Comparison of ENCODE assay signal across 8 cellular contexts in the genomic region with DNA sequence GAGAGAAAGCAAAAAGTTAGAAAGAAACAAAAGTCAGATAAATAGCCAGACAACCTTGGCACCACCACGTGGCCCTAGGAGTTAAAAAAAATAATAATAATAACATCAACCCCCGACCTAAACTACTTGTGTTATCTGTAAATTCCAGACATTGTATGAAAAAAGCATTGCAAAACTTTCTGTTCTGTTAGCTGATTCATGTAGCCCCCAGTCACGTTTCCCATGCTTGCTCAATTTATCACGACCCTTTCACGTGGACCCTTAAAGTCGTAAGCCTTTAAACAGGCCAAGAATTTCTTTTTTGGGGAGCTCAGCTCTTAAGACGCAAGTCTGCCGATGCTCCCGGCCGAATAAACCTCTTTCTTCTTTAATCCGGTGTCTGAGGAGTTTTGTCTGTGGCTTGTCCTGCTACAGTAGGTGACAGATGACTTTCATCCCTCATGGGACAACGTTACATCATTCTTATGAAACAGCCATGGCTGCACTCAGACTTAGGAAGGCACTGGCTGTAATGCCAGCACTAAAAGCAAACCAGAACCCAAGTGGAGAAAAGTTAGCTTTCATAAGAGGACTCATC. TPM values are rescaled to one million over a fixed set of nuclear protein-coding genes. Genes with fewer than 3 reads are reported as not detected.
A peak's percentile ranks its signal among the peaks of the same experiment; 100 is the strongest.
DNase-seq lines count a peak whose midpoint lies in the region; ATAC-seq and TF ChIP-seq lines count a peak whose summit lies in the region.

No MANE protein-coding gene starts in this region.

- WGBS in thymus, result 47% methylated on average over 12 of the region's 12 CpGs

- H3K9me3 ChIP-seq in left lung, result no peaks in the 10 kb centered on the region
- H3K9me3 ChIP-seq in thymus (ENCODE audit: control insufficient read depth), result no peaks in the 10 kb centered on the region

- in situ Hi-C loops in brain microvascular endothelial cell (cut with HindIII; ENCODE audit: low pct_ligation_motif_present, low sequenced_read_pairs), result no loop called here

- H3K36me3 ChIP-seq in brain microvascular endothelial cell (replicated peaks) (no peaks in the 10 kb centered on the region), left lung (no peaks in the 10 kb centered on the region), thymus (ENCODE audit: control insufficient read depth, insufficient read depth) (no peaks in the 10 kb centered on the region)

- peak; percentile 25 for ATAC-seq in HG02678 (IDR thresholded peaks at IDR 0.05; ENCODE audit: unreplicated experiment)
- ATAC-seq in left lung, result peak; percentile 30

- intact Hi-C loops in left lung (cut with DNase I), result no loop called here

- no peaks in the 10 kb centered on the region for H3K27me3 ChIP-seq in brain microvascular endothelial cell (replicated peaks)
- no peaks in the 10 kb centered on the region for H3K27me3 ChIP-seq in left lung
- no peaks in the 10 kb centered on the region for H3K27me3 ChIP-seq in thymus (ENCODE audit: control insufficient read depth, insufficient read depth)

- H3K27ac ChIP-seq in brain microvascular endothelial cell, result peak overlapping the region; percentile 95
- H3K27ac ChIP-seq in left lung, result peak overlapping the region; percentile 94 to 97
- peak overlapping the region; percentile 94 for H3K27ac ChIP-seq in thymus (ENCODE audit: low read depth)

- DNase-seq in NOMO-1 treated with DMSO at 0.1 percent for 48 hours (lab: John Stamatoyannopoulos, UW; ENCODE audit: unreplicated experiment) (peak; percentile 64), NOMO-1 treated with dmso at 0.1 percent for 144 hours (lab: John Stamatoyannopoulos, UW; ENCODE audit: unreplicated experiment) (no peak), NCI-H460 (ENCODE audit: extremely low read depth, low read depth) (peak; percentile 21), brain microvascular endothelial cell (no peak), left lung (no peak), AG20443 (ENCODE audit: low spot score) (no peak)

- no peak for TF ChIP-seq CTCF in brain microvascular endothelial cell (IDR thresholded peaks at IDR 0.05; ENCODE audit: low read depth, low read length, missing control alignments)
- TF ChIP-seq CTCF in left lung (IDR thresholded peaks at IDR 0.05), result no peak

- H3K4me3 ChIP-seq in brain microvascular endothelial cell (ENCODE audit: low read depth, low read length), result peak overlapping the region; percentile 87
- peak overlapping the region; percentile 96 to 100 for H3K4me3 ChIP-seq in left lung
- H3K4me3 ChIP-seq in thymus (ENCODE audit: low read length), result peak overlapping the region; percentile 67

- H3K4me1 ChIP-seq in left lung (peaks cover 35 to 75% of the 10 kb centered on the region in 2 donors), thymus (ENCODE audit: control insufficient read depth, insufficient read depth, low read length) (peaks cover 33% of the 10 kb centered on the region)

RNA-seq across cellular contexts. Expression of a gene that starts 0.5 kb away (rescaled TPM):
- 5.0 and 5.9 TPM in 2 replicates for total RNA-seq in NCI-H460 (2014; rRNA removed; shearing (Covaris generic))
- polyA plus RNA-seq in NCI-H460 (2014; cell fraction: nucleus; rRNA removed), result 9.6 and 11.2 TPM in 2 replicates
- total RNA-seq in left lung, result 10 to 100 TPM; 22.5 to 31.7 TPM
- 18.1 TPM for polyA plus RNA-seq in thymus

RNA-seq across cellular contexts. Expression of a gene that starts 0.6 kb away (rescaled TPM):
- 4.0 and 5.7 TPM in 2 replicates for total RNA-seq in NCI-H460 (2014; rRNA removed; shearing (Covaris generic))
- polyA plus RNA-seq in NCI-H460 (2014; cell fraction: nucleus; rRNA removed), result 21.2 and 22.2 TPM in 2 replicates
- 10 to 100 TPM; 15.0 to 18.7 TPM for total RNA-seq in left lung
- 8.4 TPM for polyA plus RNA-seq in thymus

Comparison
In these comparisons a context has a peak if more than half of its experiments do, and no peak if none do; other contexts are left out.
1. DNase-seq: peak in NOMO-1 treated with DMSO at 0.1 percent for 48 hours (single experiment) and NCI-H460 (single experiment); none in NOMO-1 treated with dmso at 0.1 percent for 144 hours (single experiment), brain microvascular endothelial cell (single experiment), left lung (0 of 2) and AG20443 (single experiment).
2. Peak in every context shown above with its lines, with median percentiles within 50 percentile points of each other: H3K27ac ChIP-seq and H3K4me3 ChIP-seq.